Comparison of ENCODE assay signal across 11 cellular contexts in genomic region chr6:125346926-125347563, GRCh38. TPM values are rescaled to one million over a fixed set of nuclear protein-coding genes. Genes with fewer than 3 reads are reported as not detected.
DNase-seq lines count a peak whose midpoint lies in the region; ATAC-seq and TF ChIP-seq lines count a peak whose summit lies in the region.
"Had no signal": no experiment of that assay in that cellular context is flagged by ENCODE, and none has a peak within 500 bp of the region (broad histone marks: within the 10 kb centered on the region; RNA-seq: fewer than 3 reads in every experiment).

No MANE protein-coding gene starts in this region.

- DNase-seq in GM06990 (ENCODE audit: extremely low read depth, insufficient read length) = peak; percentile 34
- DNase-seq in SIG-M5 (lab: John Stamatoyannopoulos, UW) = peak; percentile 3
- DNase-seq in NCI-H128 (lab: John Stamatoyannopoulos, UW; ENCODE audit: unreplicated experiment) = no peak
- no peak for DNase-seq in NCI-H1436 treated with DMSO at 0.1 percent for 48 hours (lab: John Stamatoyannopoulos, UW)
- no peak for DNase-seq in Kasumi-1 (lab: John Stamatoyannopoulos, UW)
- DNase-seq in SK-N-DZ (ENCODE audit: low spot score) = no peak
- DNase-seq: glutamatergic neuron, NCI-H2081 treated with DMSO at 0.1 percent for 48 hours, pancreas had no signal

- TF ChIP-seq CTCF in GM06990 (IDR thresholded peaks at IDR 0.05; ENCODE audit: insufficient read depth, low read length, poor library complexity, severe bottlenecking) = no peak

- H3K36me3 ChIP-seq in GM06990 (ENCODE audit: control insufficient read depth, insufficient read depth, low read length) = no peaks in the 10 kb centered on the region
- H3K36me3 ChIP-seq: pancreas had no signal

- ATAC-seq in GM19463 (IDR thresholded peaks at IDR 0.05; ENCODE audit: unreplicated experiment) (peak; percentile 75), HG03060 (IDR thresholded peaks at IDR 0.05; ENCODE audit: low read depth, unreplicated experiment) (peak; percentile 85)
- ATAC-seq: pancreas had no signal

- H3K27me3 ChIP-seq in GM06990 (replicated peaks; ENCODE audit: control insufficient read depth, insufficient read depth, low read length) = no peaks in the 10 kb centered on the region
- H3K27me3 ChIP-seq: pancreas had no signal

- H3K4me3 ChIP-seq in GM06990 (replicated peaks; ENCODE audit: low read depth, low read length) = no peak overlapping the region
- H3K4me3 ChIP-seq: pancreas had no signal

RNA-seq across cellular contexts. Expression of gene HDDC2, which starts 45.3 kb away (rescaled TPM):
- polyA plus RNA-seq in SK-N-DZ (2014; cell fraction: cytosol; rRNA removed) = 56.7 and 84.8 TPM in 2 replicates
- 46.8 and 68.4 TPM in 2 replicates for polyA plus RNA-seq in SK-N-DZ (2014; cell fraction: nucleus; rRNA removed)

Comparison
In these comparisons a context has a peak if more than half of its experiments do, and no peak if none do; other contexts are left out.
1. DNase-seq: peak in GM06990 (single experiment) and SIG-M5 (single experiment); none in NCI-H128 (single experiment), NCI-H1436 treated with DMSO at 0.1 percent for 48 hours (single experiment), Kasumi-1 (0 of 2) and SK-N-DZ (single experiment).